ENCODE assay signal across 18 cellular contexts in genomic region chr17:692116-692515, GRCh38. TPM values are rescaled to one million over a fixed set of nuclear protein-coding genes. Genes with fewer than 3 reads are reported as not detected.
DNase-seq lines count a peak whose midpoint lies in the region; ATAC-seq and TF ChIP-seq lines count a peak whose summit lies in the region.
"Had no signal": no experiment of that assay in that cellular context is flagged by ENCODE, and none has a peak within 500 bp of the region (broad histone marks: within the 10 kb centered on the region; RNA-seq: fewer than 3 reads in every experiment).

No MANE protein-coding gene starts in this region.

- in situ Hi-C loops in Caki2 (cut with HindIII; ENCODE audit: low pct_unique_long_range_greater_than_20kb, low sequenced_read_pairs), result no loop called here

- DNase-seq in Caki2 (ENCODE audit: low read depth) (peak; percentile 74), NCI-H460 (ENCODE audit: extremely low read depth, low read depth) (peak; percentile 81), chondrocyte (ENCODE audit: low spot score) (no peak), myocyte (ENCODE audit: low read depth) (peak; percentile 49), NCI-H446 (lab: John Stamatoyannopoulos, UW) (no peak), NCI-H1417 treated with DMSO at 0.1 percent for 48 hours (lab: John Stamatoyannopoulos, UW) (no peak), iPS-NIHi7 (ENCODE audit: extremely low spot score) (no peak)
- DNase-seq: aorta; DND-41; effector CD4-positive, alpha-beta T cell; NCI-H1436 treated with DMSO at 0.1 percent for 48 hours; NCI-H524; Peyer's patch; stimulated activated CD4-positive, alpha-beta T cell treated with anti-CD3 and anti-CD28 coated beads, Interleukin-2, amount 100 ng/mL, for 48 hours; transverse colon had no signal

- H3K36me3 Mint-ChIP-seq in chondrocyte (ENCODE audit: low read depth), result peaks cover 21% of the 10 kb centered on the region

- H3K4me1 Mint-ChIP-seq in chondrocyte (ENCODE audit: low read depth), result peaks cover 58% of the 10 kb centered on the region

- peak overlapping the region; percentile 96 for H3K27ac Mint-ChIP-seq in chondrocyte (ENCODE audit: unreplicated experiment)
- H3K27ac Mint-ChIP-seq: activated T-helper 1 cell treated with anti-CD3 and anti-CD28 coated beads, Interleukin-12 subunit alpha, Interleukin-12 subunit beta, Interleukin-2, Interleukin-4 antibody, amounts not matched to agents 30 ng/mL and 10 ng/mL and 1 ng/mL, durations not matched to agents 14 hours and 24 hours and 36 hours had no signal

- H3K4me3 Mint-ChIP-seq in chondrocyte (ENCODE audit: unreplicated experiment), result no peak overlapping the region
- H3K4me3 Mint-ChIP-seq: activated T-helper 1 cell treated with anti-CD3 and anti-CD28 coated beads, Interleukin-12 subunit alpha, Interleukin-12 subunit beta, Interleukin-2, Interleukin-4 antibody, amounts not matched to agents 30 ng/mL and 10 ng/mL and 1 ng/mL, durations not matched to agents 14 hours and 24 hours and 36 hours had no signal

- ATAC-seq in GM18867 (IDR thresholded peaks at IDR 0.05; ENCODE audit: unreplicated experiment), result no peak
- ATAC-seq: K562 had no signal

- H3K27me3 Mint-ChIP-seq in chondrocyte (ENCODE audit: low read depth), result no peaks in the 10 kb centered on the region

- TF ChIP-seq CTCF in chondrocyte (IDR thresholded peaks at IDR 0.05), result no peak

- no peaks in the 10 kb centered on the region for H3K9me3 Mint-ChIP-seq in chondrocyte (ENCODE audit: low read depth)
- H3K9me3 Mint-ChIP-seq: activated T-helper 1 cell treated with anti-CD3 and anti-CD28 coated beads, Interleukin-12 subunit alpha, Interleukin-12 subunit beta, Interleukin-2, Interleukin-4 antibody, amounts not matched to agents 30 ng/mL and 10 ng/mL and 1 ng/mL, durations not matched to agents 14 hours and 24 hours and 36 hours had no signal

RNA-seq across cellular contexts. Expression of gene VPS53, which starts 22.5 kb away (rescaled TPM):
- 2.5 and 8.4 TPM in 2 replicates for total RNA-seq in Caki2 (2014; rRNA removed; shearing (Covaris generic); ENCODE audit: low replicate concordance)
- total RNA-seq in NCI-H460 (2014; rRNA removed; shearing (Covaris generic)), result 15.0 and 15.3 TPM in 2 replicates
- 6.0 and 27.0 TPM in 2 replicates for polyA plus RNA-seq in NCI-H460 (2014; cell fraction: nucleus; rRNA removed)
- total RNA-seq in chondrocyte (63.7 to 82.3 TPM (median 74.8 TPM) in 3 replicates), myocyte (10.6 and 10.8 TPM in 2 replicates)
- polyA plus RNA-seq in myocyte (2012), result 28.2 TPM

RNA-seq across cellular contexts. Expression of gene TLCD3A, which starts 40.3 kb away (rescaled TPM):
- total RNA-seq in Caki2 (2014; rRNA removed; shearing (Covaris generic); ENCODE audit: low replicate concordance), result 25.7 and 34.3 TPM in 2 replicates
- total RNA-seq in NCI-H460 (2014; rRNA removed; shearing (Covaris generic)), result 17.0 and 21.4 TPM in 2 replicates
- polyA plus RNA-seq in NCI-H460 (2014; cell fraction: nucleus; rRNA removed), result 21.6 and 22.9 TPM in 2 replicates
- total RNA-seq in chondrocyte (26.8 to 28.2 TPM (median 27.2 TPM) in 3 replicates), myocyte (10.2 and 11.3 TPM in 2 replicates)
- 17.7 TPM for polyA plus RNA-seq in myocyte (2012)

RNA-seq across cellular contexts. Expression of gene GEMIN4, which starts 59.9 kb away (rescaled TPM):
- 16.2 and 25.6 TPM in 2 replicates for total RNA-seq in Caki2 (2014; rRNA removed; shearing (Covaris generic); ENCODE audit: low replicate concordance)
- 19.9 and 26.3 TPM in 2 replicates for total RNA-seq in NCI-H460 (2014; rRNA removed; shearing (Covaris generic))
- polyA plus RNA-seq in NCI-H460 (2014; cell fraction: nucleus; rRNA removed), result 18.3 and 24.7 TPM in 2 replicates
- 11.8 to 15.9 TPM (median 12.6 TPM) in 3 replicates for total RNA-seq in chondrocyte
- total RNA-seq in myocyte, result 11.4 TPM in 2 replicates
- 12.2 TPM for polyA plus RNA-seq in myocyte (2012)

Comparison
In these comparisons a context has a peak if more than half of its experiments do, and no peak if none do; other contexts are left out.
1. DNase-seq: peak in Caki2 (single experiment), NCI-H460 (single experiment) and myocyte (single experiment); none in chondrocyte (single experiment), NCI-H446 (0 of 2), NCI-H1417 treated with DMSO at 0.1 percent for 48 hours (single experiment) and iPS-NIHi7 (single experiment).